ENCODE assay signal across 2 cellular contexts in genomic region chr1:247376659-247377058, GRCh38.
A peak's percentile ranks its signal among the peaks of the same experiment; 100 is the strongest.
TF ChIP-seq lines count a peak whose summit lies in the region.

No MANE protein-coding gene starts in this region.

TF ChIP-seq in H1, 55 proteins besides CTCF, POLR2A, EP300 and RAD21:
- peak; percentile 68; the same call in 1 of the 2 replicates for TF ChIP-seq SP1 (IDR thresholded peaks at IDR 0.05; ENCODE audit: low read depth, low read length)
- TF ChIP-seq YY1 (IDR thresholded peaks at IDR 0.05; ENCODE audit: low read depth, low read length), result 0 out of 2 replicates have a peak, but pooled peaks have one; percentile 40
- no peak for TF ChIP-seq SP4 (IDR thresholded peaks at IDR 0.05; ENCODE audit: low read length)
- no peak for TF ChIP-seq ZNF274 (IDR thresholded peaks at IDR 0.05; ENCODE audit: borderline replicate concordance, extremely low read depth, low read length)
- peak; percentile 55; the same call in 1 of the 2 replicates for TF ChIP-seq POU5F1 (IDR thresholded peaks at IDR 0.05; ENCODE audit: low read depth, low read length)
- no peak for TF ChIP-seq BRCA1 (IDR thresholded peaks at IDR 0.05; ENCODE audit: low read depth, low read length)
- TF ChIP-seq EGR1 (IDR thresholded peaks at IDR 0.05; ENCODE audit: borderline replicate concordance, low read depth, low read length), result no peak
- no peak for TF ChIP-seq PHF8 (conservative IDR thresholded peaks at IDR 0.05; ENCODE audit: low read depth, low read length)
- peak; percentile 57 for TF ChIP-seq NANOG (IDR thresholded peaks at IDR 0.05; ENCODE audit: insufficient read depth, low read depth, low read length, poor library complexity, severe bottlenecking)
- TF ChIP-seq CBX8 (IDR thresholded peaks at IDR 0.05; ENCODE audit: borderline replicate concordance, low read depth, low read length), result no peak
- peak; percentile 84 for TF ChIP-seq TEAD4 (IDR thresholded peaks at IDR 0.05; ENCODE audit: low read depth, low read length)
- no peak for TF ChIP-seq SP2 (IDR thresholded peaks at IDR 0.05; ENCODE audit: low read length)
- TF ChIP-seq TAF1 (IDR thresholded peaks at IDR 0.05; ENCODE audit: low read depth, low read length), result peak; percentile 49
- TF ChIP-seq ASH2L (IDR thresholded peaks at IDR 0.05; ENCODE audit: low read length), result no peak
- peak; percentile 38 for TF ChIP-seq CHD7 (IDR thresholded peaks at IDR 0.05; ENCODE audit: insufficient replicate concordance, low read length)
- TF ChIP-seq JUND (IDR thresholded peaks at IDR 0.05; ENCODE audit: low read length), result no peak

TF ChIP-seq in SK-N-SH treated with all-trans-retinoic acid at 6 μM for 48 hours, 23 proteins besides CTCF, POLR2A, EP300 and RAD21:
- TF ChIP-seq CSDC2 (CRISPR knock-in tag; IDR thresholded peaks at IDR 0.05) (no peak), SNAI2 (CRISPR knock-in tag; IDR thresholded peaks at IDR 0.05) (no peak), PATZ1 (CRISPR knock-in tag; IDR thresholded peaks at IDR 0.05; ENCODE audit: borderline replicate concordance) (no peak), ISL1 (CRISPR knock-in tag; IDR thresholded peaks at IDR 0.05) (no peak), TOX (CRISPR knock-in tag; IDR thresholded peaks at IDR 0.05; ENCODE audit: borderline replicate concordance) (no peak), OSR1 (CRISPR knock-in tag; IDR thresholded peaks at IDR 0.05) (no peak), BACH2 (CRISPR knock-in tag; IDR thresholded peaks at IDR 0.05; ENCODE audit: borderline replicate concordance) (no peak), ZFP3 (CRISPR knock-in tag; IDR thresholded peaks at IDR 0.05) (no peak), ZC3H10 (CRISPR knock-in tag; IDR thresholded peaks at IDR 0.05) (no peak), POU6F1 (CRISPR knock-in tag; IDR thresholded peaks at IDR 0.05; ENCODE audit: borderline replicate concordance, low read depth) (no peak), CREB5 (CRISPR knock-in tag; IDR thresholded peaks at IDR 0.05; ENCODE audit: low read depth) (no peak), ZNF8 (CRISPR knock-in tag; IDR thresholded peaks at IDR 0.05) (no peak), TCF4 (CRISPR knock-in tag; IDR thresholded peaks at IDR 0.05; ENCODE audit: borderline replicate concordance) (no peak), ZNF565 (CRISPR knock-in tag; conservative IDR thresholded peaks at IDR 0.05; ENCODE audit: low read depth) (no peak)
- TF ChIP-seq, protein P1, sequence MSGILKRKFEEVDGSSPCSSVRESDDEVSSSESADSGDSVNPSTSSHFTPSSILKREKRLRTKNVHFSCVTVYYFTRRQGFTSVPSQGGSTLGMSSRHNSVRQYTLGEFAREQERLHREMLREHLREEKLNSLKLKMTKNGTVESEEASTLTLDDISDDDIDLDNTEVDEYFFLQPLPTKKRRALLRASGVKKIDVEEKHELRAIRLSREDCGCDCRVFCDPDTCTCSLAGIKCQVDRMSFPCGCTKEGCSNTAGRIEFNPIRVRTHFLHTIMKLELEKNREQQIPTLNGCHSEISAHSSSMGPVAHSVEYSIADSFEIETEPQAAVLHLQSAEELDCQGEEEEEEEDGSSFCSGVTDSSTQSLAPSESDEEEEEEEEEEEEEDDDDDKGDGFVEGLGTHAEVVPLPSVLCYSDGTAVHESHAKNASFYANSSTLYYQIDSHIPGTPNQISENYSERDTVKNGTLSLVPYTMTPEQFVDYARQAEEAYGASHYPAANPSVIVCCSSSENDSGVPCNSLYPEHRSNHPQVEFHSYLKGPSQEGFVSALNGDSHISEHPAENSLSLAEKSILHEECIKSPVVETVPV (CRISPR knock-in tag; IDR thresholded peaks at IDR 0.05), result no peak
